ENCODE assay signal across 15 cellular contexts in the genomic region with DNA sequence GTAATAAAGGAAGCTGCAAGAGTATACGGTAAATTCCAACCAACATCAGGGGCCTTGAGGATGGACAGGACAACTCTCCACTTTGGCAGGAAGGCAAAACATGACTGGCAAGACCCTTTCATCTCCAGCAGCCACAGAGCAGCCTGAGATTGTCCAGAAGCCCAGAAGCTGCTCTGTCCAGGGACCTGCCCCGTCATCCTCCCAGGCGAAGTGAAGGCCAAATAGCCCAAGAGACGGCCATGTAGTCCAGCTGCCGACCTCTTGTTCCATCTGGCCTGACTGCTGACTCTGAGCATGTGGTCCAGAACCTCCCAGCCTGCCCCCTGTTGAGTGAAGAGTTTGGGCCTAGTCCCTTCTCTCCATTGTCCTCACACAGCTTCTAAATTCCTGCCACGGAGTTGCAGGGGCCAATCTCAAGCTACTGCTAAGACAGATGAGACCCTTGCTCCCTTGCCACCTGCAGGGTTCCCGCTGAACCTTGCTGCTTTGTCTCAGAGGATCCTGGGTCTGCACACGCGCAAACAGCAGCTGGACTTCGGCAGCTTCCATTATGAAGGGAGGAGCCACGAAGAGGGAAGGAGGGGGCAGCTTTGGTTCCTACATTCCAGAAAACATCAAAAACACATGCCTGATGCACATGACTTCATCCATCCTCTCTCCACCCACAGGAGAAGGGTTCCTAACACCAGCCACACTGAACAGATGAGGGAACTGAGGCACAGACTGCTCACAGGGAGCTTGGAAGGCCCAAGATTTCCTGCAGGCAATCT.
DNase-seq lines count a peak whose midpoint lies in the region; ATAC-seq and TF ChIP-seq lines count a peak whose summit lies in the region.
"Had no signal": no experiment of that assay in that cellular context is flagged by ENCODE, and none has a peak within 500 bp of the region (broad histone marks: within the 10 kb centered on the region; RNA-seq: fewer than 3 reads in every experiment).

No MANE protein-coding gene starts in this region.

- H3K4me1 Mint-ChIP-seq in Caco-2 (ENCODE audit: low read depth, unreplicated experiment): peaks cover 34% of the 10 kb centered on the region

- CTCF ChIA-PET in Caco-2 (lab: Charles Lee): interaction anchor here (1.4 to 3.4 kb wide), 3 partner anchors 15 to 339 kb away, joined by 7 to 32 read pairs (median 11); no protein-coding TSS in a partner anchor

- DNase-seq in Caco-2: no peak
- DNase-seq in NCI-H69 (lab: John Stamatoyannopoulos, UW): peak; percentile 9
- peak; percentile 41 for DNase-seq in left ventricle myocardium superior
- no peak for DNase-seq in trophoblast cell
- DNase-seq in GM13976 (ENCODE audit: low spot score): no peak
- DNase-seq: CD8-positive, alpha-beta memory T cell; NCI-H1930; NCI-H526 had no signal

- no peak overlapping the region for H3K4me2 ChIP-seq in trophoblast cell (ENCODE audit: low read length)
- H3K4me2 ChIP-seq: BLaER1 had no signal

- peak overlapping the region; percentile 90 for H4K91ac ChIP-seq in trophoblast cell (ENCODE audit: low read depth, low read length)

- in situ Hi-C loops in GM13976 (cut with MboI; ENCODE audit: low sequenced_read_pairs, unreplicated experiment): loop anchor here (10.0 kb wide), 2 partner anchors 336 to 606 kb away; no protein-coding TSS in a partner anchor

- no CpG with 5 or more reads among the region's 11 CpGs for WGBS in trophoblast cell (ENCODE audit: extremely low coverage, insufficient coverage, insufficient read length)

- H3K27ac ChIP-seq in trophoblast cell (ENCODE audit: low read depth, low read length): peak overlapping the region; percentile 92
- H3K27ac ChIP-seq: BLaER1, SJSA1 had no signal

- H4K8ac ChIP-seq in trophoblast cell (ENCODE audit: low read depth, low read length): peak overlapping the region; percentile 49

- H3K4me3 Mint-ChIP-seq in Caco-2 (ENCODE audit: unreplicated experiment): no peak overlapping the region
- H3K4me3 Mint-ChIP-seq: CD8-positive, alpha-beta memory T cell; IgD-negative memory B cell had no signal

- peak overlapping the region; percentile 73 for H3K4ac ChIP-seq in trophoblast cell (ENCODE audit: low read depth, low read length)

- H3K27me3 ChIP-seq in Caco-2 (replicated peaks; ENCODE audit: control insufficient read depth, insufficient read depth, low read length) (no peaks in the 10 kb centered on the region), trophoblast cell (ENCODE audit: insufficient read depth, low read length) (no peaks in the 10 kb centered on the region)
- H3K27me3 ChIP-seq: BLaER1, SJSA1 had no signal

- no peak overlapping the region for H3K23ac ChIP-seq in trophoblast cell (ENCODE audit: low read length)

- BruUV-seq in Caco-2 (replicated peaks; lab: Mats Ljungman, UMichigan): no TSS peak

- no peaks in the 10 kb centered on the region for H3K9me3 Mint-ChIP-seq in Caco-2 (ENCODE audit: unreplicated experiment)
- H3K9me3 Mint-ChIP-seq: CD8-positive, alpha-beta memory T cell; IgD-negative memory B cell had no signal

- H3K4me1 ChIP-seq in Caco-2: peaks cover 44% of the 10 kb centered on the region
- H3K4me1 ChIP-seq in trophoblast cell (ENCODE audit: control insufficient read depth in 1 of 2, insufficient read depth in 2 of 2, low read length in 2 of 2): peaks cover 37 to 45% of the 10 kb centered on the region in 2 experiments

- H2AFZ ChIP-seq in trophoblast cell (ENCODE audit: insufficient read depth, low read length, poor library complexity): peak overlapping the region; percentile 4

- H3K36me3 ChIP-seq in Caco-2 (ENCODE audit: control insufficient read depth, insufficient read depth, low read length): no peaks in the 10 kb centered on the region
- H3K36me3 ChIP-seq in trophoblast cell (ENCODE audit: control insufficient read depth in 1 of 2, insufficient read depth in 2 of 2, low read length in 2 of 2): no peaks in the 10 kb centered on the region
- H3K36me3 ChIP-seq: BLaER1, HAP-1, SJSA1 had no signal

- H3K9me3 ChIP-seq in Caco-2: no peaks in the 10 kb centered on the region
- H3K9me3 ChIP-seq in trophoblast cell (ENCODE audit: insufficient read depth, low read depth, low read length): no peaks in the 10 kb centered on the region
- H3K9me3 ChIP-seq: BLaER1, HAP-1, SJSA1 had no signal

- H3K18ac ChIP-seq in trophoblast cell (ENCODE audit: low read length): peak overlapping the region; percentile 60

- intact Hi-C loops in Caco-2 (cut with micrococcal nuclease; ENCODE audit: unreplicated experiment): loop anchor here (10.0 kb wide), 2 partner anchors 86 to 516 kb away; a partner anchor contains a TSS
- intact Hi-C loops in left ventricle myocardium superior (cut with micrococcal nuclease): loop anchor here (5.0 to 10.0 kb wide), 3 partner anchors 263 to 606 kb away; no protein-coding TSS in a partner anchor

- no peaks in the 10 kb centered on the region for H3K27me3 Mint-ChIP-seq in Caco-2 (ENCODE audit: insufficient read depth, unreplicated experiment)

- peak overlapping the region; percentile 82 for H3K14ac ChIP-seq in trophoblast cell (ENCODE audit: low read length)

- H3K79me1 ChIP-seq in trophoblast cell (ENCODE audit: low read length): peaks cover 38% of the 10 kb centered on the region

- H3K9ac ChIP-seq in trophoblast cell (ENCODE audit: low read length): no peak overlapping the region
- H3K9ac ChIP-seq: BLaER1 had no signal

- POLR2A ChIA-PET in Caco-2 (lab: Charles Lee): no interaction called here

- peak overlapping the region; percentile 86 for H2BK120ac ChIP-seq in trophoblast cell (ENCODE audit: insufficient read depth, low read length, poor library complexity)

- peak overlapping the region; percentile 60 for H3K27ac Mint-ChIP-seq in Caco-2 (ENCODE audit: unreplicated experiment)

- TF ChIP-seq CTCF in Caco-2 (IDR thresholded peaks at IDR 0.05; ENCODE audit: insufficient read depth in 1 of 2, low read depth in 1 of 2, low read length in 1 of 2, severe bottlenecking in 1 of 2, unreplicated experiment in 1 of 2) (no peak), GM13976 (IDR thresholded peaks at IDR 0.05; ENCODE audit: borderline replicate concordance, control extremely low read depth, extremely low read depth, insufficient read depth, missing control alignments) (no peak)

- no peak overlapping the region for H4K12ac ChIP-seq in trophoblast cell (ENCODE audit: low read depth, low read length)

- H2AK5ac ChIP-seq in trophoblast cell (ENCODE audit: low read length): peak overlapping the region; percentile 71

- H3K36me3 Mint-ChIP-seq in Caco-2 (ENCODE audit: insufficient read depth, unreplicated experiment): no peaks in the 10 kb centered on the region
- H3K36me3 Mint-ChIP-seq: IgD-negative memory B cell had no signal

- peaks cover 4% of the 10 kb centered on the region for H3K79me2 ChIP-seq in trophoblast cell (ENCODE audit: control insufficient read depth, insufficient read depth, low read length, poor library complexity)

- peak overlapping the region; percentile 84 for H2BK12ac ChIP-seq in trophoblast cell (ENCODE audit: low read length)

- peak overlapping the region; percentile 60 for H2BK5ac ChIP-seq in trophoblast cell (ENCODE audit: low read depth, low read length, poor library complexity)

- ATAC-seq in left ventricle myocardium superior (peak; percentile 19), HG03521 (IDR thresholded peaks at IDR 0.05; ENCODE audit: unreplicated experiment) (no peak), HG02642 (IDR thresholded peaks at IDR 0.05; ENCODE audit: poor library complexity, unreplicated experiment) (no peak), HG02840 (IDR thresholded peaks at IDR 0.05; ENCODE audit: low FRiP score, unreplicated experiment) (no peak)

- H3K4me3 ChIP-seq in Caco-2 (ENCODE audit: low read depth, low read length) (no peak overlapping the region), trophoblast cell (ENCODE audit: low read depth, low read length) (no peak overlapping the region)
- H3K4me3 ChIP-seq: BLaER1, HAP-1, SJSA1 had no signal

Comparison
In these comparisons a context has a peak if more than half of its experiments do, and no peak if none do; other contexts are left out.
1. DNase-seq: peak in NCI-H69 (single experiment) and left ventricle myocardium superior (single experiment); none in Caco-2 (0 of 2), trophoblast cell (0 of 2) and GM13976 (single experiment).